1 cellular context compared by ENCODE assay signal in genomic region chr3:184687363-184688049, GRCh38.
TF ChIP-seq lines count a peak whose summit lies in the region.

No MANE protein-coding gene starts in this region.

TF ChIP-seq in SK-N-SH treated with all-trans-retinoic acid at 6 μM for 48 hours, 23 proteins besides CTCF, POLR2A, EP300 and RAD21 (continued from another document):
- TF ChIP-seq, protein P1, sequence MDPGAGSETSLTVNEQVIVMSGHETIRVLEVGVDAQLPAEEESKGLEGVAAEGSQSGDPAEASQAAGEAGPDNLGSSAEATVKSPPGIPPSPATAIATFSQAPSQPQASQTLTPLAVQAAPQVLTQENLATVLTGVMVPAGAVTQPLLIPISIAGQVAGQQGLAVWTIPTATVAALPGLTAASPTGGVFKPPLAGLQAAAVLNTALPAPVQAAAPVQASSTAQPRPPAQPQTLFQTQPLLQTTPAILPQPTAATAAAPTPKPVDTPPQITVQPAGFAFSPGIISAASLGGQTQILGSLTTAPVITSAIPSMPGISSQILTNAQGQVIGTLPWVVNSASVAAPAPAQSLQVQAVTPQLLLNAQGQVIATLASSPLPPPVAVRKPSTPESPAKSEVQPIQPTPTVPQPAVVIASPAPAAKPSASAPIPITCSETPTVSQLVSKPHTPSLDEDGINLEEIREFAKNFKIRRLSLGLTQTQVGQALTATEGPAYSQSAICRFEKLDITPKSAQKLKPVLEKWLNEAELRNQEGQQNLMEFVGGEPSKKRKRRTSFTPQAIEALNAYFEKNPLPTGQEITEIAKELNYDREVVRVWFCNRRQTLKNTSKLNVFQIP (CRISPR knock-in tag; IDR thresholded peaks at IDR 0.05; ENCODE audit: borderline replicate concordance, low read depth) = no peak
- TF ChIP-seq OSR1 (CRISPR knock-in tag; IDR thresholded peaks at IDR 0.05) (no peak), GLIS3 (CRISPR knock-in tag; IDR thresholded peaks at IDR 0.05) (no peak), ZFP3 (CRISPR knock-in tag; IDR thresholded peaks at IDR 0.05) (no peak), ZNF70 (CRISPR knock-in tag; IDR thresholded peaks at IDR 0.05) (no peak), CSRNP3 (CRISPR knock-in tag; IDR thresholded peaks at IDR 0.05) (no peak), ESRRG (CRISPR knock-in tag; IDR thresholded peaks at IDR 0.05) (no peak), PPARA (CRISPR knock-in tag; IDR thresholded peaks at IDR 0.05; ENCODE audit: borderline replicate concordance) (no peak)
